9 cellular contexts compared by ENCODE assay signal in the genomic region with DNA sequence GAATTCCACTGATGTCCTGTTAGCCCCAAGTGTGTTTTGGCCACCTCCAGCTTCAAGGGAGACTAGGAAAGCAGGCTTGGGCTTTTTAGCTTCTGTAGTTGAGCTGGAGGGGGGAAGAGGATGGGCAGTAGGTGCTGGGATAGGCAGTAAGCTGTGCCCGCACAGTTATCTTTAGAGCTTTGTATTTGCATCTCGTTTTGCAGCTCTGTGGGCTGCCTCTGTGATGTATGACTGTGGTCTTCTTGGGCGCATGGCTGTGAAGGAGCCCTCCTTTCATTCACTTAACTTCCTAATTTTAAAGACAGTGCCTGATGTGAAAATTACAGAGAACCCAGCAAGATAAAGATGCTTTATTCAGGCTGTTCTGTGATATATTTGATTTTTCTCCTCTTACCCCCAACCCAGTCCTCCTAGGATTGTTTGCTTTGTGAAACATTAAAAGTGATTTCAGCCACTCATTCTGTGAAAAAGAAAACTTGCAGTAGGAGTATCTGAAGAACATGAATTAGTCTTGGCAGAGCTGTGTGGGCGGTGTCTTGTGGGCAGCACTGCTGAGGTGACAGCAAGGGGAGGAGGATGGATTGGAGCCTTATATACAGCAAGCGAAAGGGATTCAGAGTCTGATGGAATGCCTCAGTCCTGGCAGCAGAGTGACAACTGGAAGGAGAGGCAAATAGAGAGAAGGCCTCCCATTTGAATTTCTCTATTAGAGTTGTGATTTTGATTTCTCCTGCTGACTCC.
DNase-seq lines count a peak whose midpoint lies in the region; ATAC-seq and TF ChIP-seq lines count a peak whose summit lies in the region.
"Had no signal": no experiment of that assay in that cellular context is flagged by ENCODE, and none has a peak within 500 bp of the region (broad histone marks: within the 10 kb centered on the region; RNA-seq: fewer than 3 reads in every experiment).

No MANE protein-coding gene starts in this region.

- no peak overlapping the region for H3K4me3 ChIP-seq in right lobe of liver
- H3K4me3 ChIP-seq in body of pancreas = no peak overlapping the region

- H3K4me1 ChIP-seq in right lobe of liver (no peaks in the 10 kb centered on the region), body of pancreas (no peaks in the 10 kb centered on the region)

- ATAC-seq in GM18861 (IDR thresholded peaks at IDR 0.05; ENCODE audit: unreplicated experiment) = peak; percentile 54
- ATAC-seq in HG03342 (IDR thresholded peaks at IDR 0.05; ENCODE audit: unreplicated experiment) = peak; percentile 61
- ATAC-seq in right lobe of liver = no peak
- no peak for ATAC-seq in HG03196 (IDR thresholded peaks at IDR 0.05; ENCODE audit: unreplicated experiment)
- no peak for ATAC-seq in body of pancreas

- peaks cover 42% of the 10 kb centered on the region for H3K36me3 Mint-ChIP-seq in activated T-helper 2 cell treated with anti-CD3 and anti-CD28 coated beads, Interferon-gamma antibody, Interleukin-2, Interleukin-4, amounts not matched to agents 10 μg/mL and 5 μg/mL and 100 μg/mL, durations not matched to agents 14 hours and 24 hours and 36 hours (ENCODE audit: low read depth)

- no peak overlapping the region for H3K27ac ChIP-seq in right lobe of liver
- H3K27ac ChIP-seq in body of pancreas = no peak overlapping the region
- H3K27ac ChIP-seq: KMS-11 had no signal

- peaks cover 13% of the 10 kb centered on the region for H3K9me3 Mint-ChIP-seq in activated T-helper 2 cell treated with anti-CD3 and anti-CD28 coated beads, Interferon-gamma antibody, Interleukin-2, Interleukin-4, amounts not matched to agents 10 μg/mL and 5 μg/mL and 100 μg/mL, durations not matched to agents 14 hours and 24 hours and 36 hours

- H3K36me3 ChIP-seq in right lobe of liver (peaks cover 0 to 8% (median 4%) of the 10 kb centered on the region in 4 donors), body of pancreas (replicated peaks in 1 of 2; ENCODE audit: insufficient read depth in 1 of 2, low read depth in 2 of 2) (peaks cover 0 to 8% of the 10 kb centered on the region in 2 donors)

- H3K27ac Mint-ChIP-seq in activated T-helper 2 cell treated with anti-CD3 and anti-CD28 coated beads, Interferon-gamma antibody, Interleukin-2, Interleukin-4, amounts not matched to agents 10 μg/mL and 5 μg/mL and 100 μg/mL, durations not matched to agents 14 hours and 24 hours and 36 hours = peak overlapping the region; percentile 26

- no peak for TF ChIP-seq POLR2A in right lobe of liver (IDR thresholded peaks at IDR 0.05)
- no peak for TF ChIP-seq POLR2A in body of pancreas (IDR thresholded peaks at IDR 0.05)

- no peaks in the 10 kb centered on the region for H3K27me3 Mint-ChIP-seq in activated T-helper 2 cell treated with anti-CD3 and anti-CD28 coated beads, Interferon-gamma antibody, Interleukin-2, Interleukin-4, amounts not matched to agents 10 μg/mL and 5 μg/mL and 100 μg/mL, durations not matched to agents 14 hours and 24 hours and 36 hours (ENCODE audit: low read depth)

- no peak overlapping the region for H3K4me3 Mint-ChIP-seq in activated T-helper 2 cell treated with anti-CD3 and anti-CD28 coated beads, Interferon-gamma antibody, Interleukin-2, Interleukin-4, amounts not matched to agents 10 μg/mL and 5 μg/mL and 100 μg/mL, durations not matched to agents 14 hours and 24 hours and 36 hours (ENCODE audit: low read depth)

- peaks cover 27% of the 10 kb centered on the region for H3K4me1 Mint-ChIP-seq in activated T-helper 2 cell treated with anti-CD3 and anti-CD28 coated beads, Interferon-gamma antibody, Interleukin-2, Interleukin-4, amounts not matched to agents 10 μg/mL and 5 μg/mL and 100 μg/mL, durations not matched to agents 14 hours and 24 hours and 36 hours (ENCODE audit: low read depth)

- intact Hi-C loops in activated T-helper 2 cell treated with anti-CD3 and anti-CD28 coated beads, Interferon-gamma antibody, Interleukin-2, Interleukin-4, amounts not matched to agents 10 μg/mL and 5 μg/mL and 100 μg/mL, durations not matched to agents 14 hours and 24 hours and 36 hours (cut with micrococcal nuclease) = no loop called here
- intact Hi-C loops in right lobe of liver (cut with DNase I) = no loop called here
- intact Hi-C loops in body of pancreas (cut with DNase I) = no loop called here

- no peaks in the 10 kb centered on the region for H3K9me3 ChIP-seq in right lobe of liver
- no peaks in the 10 kb centered on the region for H3K9me3 ChIP-seq in body of pancreas

- no peak for DNase-seq in activated T-helper 2 cell treated with anti-CD3 and anti-CD28 coated beads, Interferon-gamma antibody, Interleukin-2, Interleukin-4, amounts not matched to agents 10 μg/mL and 5 μg/mL and 100 μg/mL, durations not matched to agents 14 hours and 24 hours and 36 hours (ENCODE audit: low spot score)
- DNase-seq in stimulated activated CD4-positive, alpha-beta T cell treated with anti-CD3 and anti-CD28 coated beads, Interleukin-15, amount 100 ng/mL, for 24 hours = peak; percentile 76
- DNase-seq in right lobe of liver (no peak), NCI-H526 treated with DMSO at 0.1 percent for 48 hours (lab: John Stamatoyannopoulos, UW) (no peak), body of pancreas (no peak)

- 76% methylated on average over 4 of the region's 5 CpGs for WGBS in right lobe of liver (ENCODE audit: insufficient coverage, low coverage, low lambda C conversion rate, missing lambda C conversion rate)
- 79 to 91% methylated on average over 5 of the region's 5 CpGs for WGBS in body of pancreas, 2 donors

- TF ChIP-seq CTCF in right lobe of liver (IDR thresholded peaks at IDR 0.05) = no peak
- TF ChIP-seq CTCF in body of pancreas (IDR thresholded peaks at IDR 0.05) = no peak

- no peaks in the 10 kb centered on the region for H3K27me3 ChIP-seq in right lobe of liver
- H3K27me3 ChIP-seq in body of pancreas = no peaks in the 10 kb centered on the region

Comparison
In these comparisons a context has a peak if more than half of its experiments do, and no peak if none do; other contexts are left out.
1. ATAC-seq: peak in GM18861 (single experiment) and HG03342 (single experiment); none in right lobe of liver (0 of 4), HG03196 (single experiment) and body of pancreas (single experiment).